7 cellular contexts compared by ENCODE assay signal in genomic region chr1:206285024-206285960, GRCh38.
DNase-seq lines count a peak whose midpoint lies in the region; ATAC-seq, FAIRE-seq and TF ChIP-seq lines count a peak whose summit lies in the region.
"Not testable (repeated sequence)": the region's sequence is repeated elsewhere in the genome, so short reads cannot be mapped to it uniquely, and the experiment has no call there.

No MANE protein-coding gene starts in this region.

- not testable (repeated sequence) for H3K36me3 Mint-ChIP-seq in stimulated activated memory B cell treated with anti-CD40 and anti-IgM and Interleukin-4, amounts not matched to agents 10 μg/mL and 1 μg/mL and 100 μg/mL, for 72 hours

- not testable (repeated sequence) for H3K4me3 ChIP-seq in OCI-LY7 (ENCODE audit: low read depth, low read length, poor library complexity, severe bottlenecking); HepG2 (replicated peaks in 1 of 3; ENCODE audit: insufficient read depth in 1 of 3, low read depth in 2 of 3, low read length in 3 of 3)

- FAIRE-seq in HepG2 (lab: Jason Lieb, UNC): not testable (repeated sequence)

- not testable (repeated sequence) for H3K4me3 Mint-ChIP-seq in stimulated activated memory B cell treated with anti-CD40 and anti-IgM and Interleukin-4, amounts not matched to agents 10 μg/mL and 1 μg/mL and 100 μg/mL, for 72 hours

- WGBS in HepG2 (ENCODE audit: low lambda C conversion rate): 98% methylated on average over 6 of the region's 10 CpGs

- not testable (repeated sequence) for TF ChIP-seq EP300 in HepG2 (IDR thresholded peaks at IDR 0.05; ENCODE audit: low read depth in 2 of 2, low read length in 2 of 2); HepG2 (CRISPR knock-in tag; IDR thresholded peaks at IDR 0.05; ENCODE audit: borderline replicate concordance)

- not testable (repeated sequence) for H3K27me3 Mint-ChIP-seq in stimulated activated memory B cell treated with anti-CD40 and anti-IgM and Interleukin-4, amounts not matched to agents 10 μg/mL and 1 μg/mL and 100 μg/mL, for 72 hours

- ATAC-seq in GM18498 (IDR thresholded peaks at IDR 0.05; ENCODE audit: unreplicated experiment) (peak; percentile 39), GM18867 (IDR thresholded peaks at IDR 0.05; ENCODE audit: unreplicated experiment) (peak; percentile 54), HG02642 (IDR thresholded peaks at IDR 0.05; ENCODE audit: poor library complexity, unreplicated experiment) (peak; percentile 31), HG02798 (IDR thresholded peaks at IDR 0.05; ENCODE audit: poor library complexity, unreplicated experiment) (peak; percentile 39)
- not testable (repeated sequence) for ATAC-seq in HepG2
- ATAC-seq in stimulated activated memory B cell treated with anti-CD40 and anti-IgM and Interleukin-4, amounts not matched to agents 10 μg/mL and 1 μg/mL and 100 μg/mL, for 72 hours: peak; percentile 53

- TF ChIP-seq POLR2A in HepG2 (IDR thresholded peaks at IDR 0.05; ENCODE audit: insufficient read depth in 1 of 2, low read depth in 2 of 2, low read length in 2 of 2): not testable (repeated sequence)

- not testable (repeated sequence) for H3K9ac ChIP-seq in HepG2 (ENCODE audit: insufficient read depth, low read depth, low read length)

- POLR2A ChIA-PET in OCI-LY7 (lab: Charles Lee); HepG2 (lab: Yijun Ruan, JAX): not testable (repeated sequence)

- not testable (repeated sequence) for DNase-seq in OCI-LY7 (ENCODE audit: low spot score); HepG2 (ENCODE audit: low spot score)

- not testable (repeated sequence) for BruUV-seq in OCI-LY7 (replicated peaks; lab: Mats Ljungman, UMichigan); HepG2 (replicated peaks; lab: Mats Ljungman, UMichigan)

- H3K9me2 ChIP-seq in OCI-LY7 (ENCODE audit: insufficient read depth, low read length): not testable (repeated sequence)

- in situ Hi-C loops in HepG2 (cut with HindIII; ENCODE audit: extremely low pct_ligation_motif_present, low pct_unique_long_range_greater_than_20kb): not testable (repeated sequence)

- intact Hi-C loops in OCI-LY7 (cut with micrococcal nuclease; ENCODE audit: unreplicated experiment); HepG2 (cut with micrococcal nuclease; ENCODE audit: unreplicated experiment): not testable (repeated sequence)

- peak overlapping the region; percentile 48 for H3K27ac Mint-ChIP-seq in stimulated activated memory B cell treated with anti-CD40 and anti-IgM and Interleukin-4, amounts not matched to agents 10 μg/mL and 1 μg/mL and 100 μg/mL, for 72 hours

- peak overlapping the region; percentile 51; the same call in 1 of the 2 replicates for H3K4me2 ChIP-seq in OCI-LY7 (ENCODE audit: low read length)
- H3K4me2 ChIP-seq in HepG2 (ENCODE audit: low read depth, low read length): not testable (repeated sequence)

- not testable (repeated sequence) for H3K27me3 ChIP-seq in HepG2 (ENCODE audit: control insufficient read depth in 1 of 2, insufficient read depth in 2 of 2, low read length in 2 of 2)

- not testable (repeated sequence) for H3K79me2 ChIP-seq in OCI-LY7 (ENCODE audit: insufficient read depth, low read depth, low read length); HepG2 (ENCODE audit: insufficient read depth, low read length)

- TF ChIP-seq RAD21 in HepG2 (CRISPR knock-in tag; IDR thresholded peaks at IDR 0.05): not testable (repeated sequence)

- H3K4me1 ChIP-seq in OCI-LY7 (ENCODE audit: insufficient read depth, low read length, poor library complexity, severe bottlenecking); HepG2 (ENCODE audit: insufficient read depth, low read length): not testable (repeated sequence)

- H3K9me3 Mint-ChIP-seq in stimulated activated memory B cell treated with anti-CD40 and anti-IgM and Interleukin-4, amounts not matched to agents 10 μg/mL and 1 μg/mL and 100 μg/mL, for 72 hours: not testable (repeated sequence)

- not testable (repeated sequence) for H2AFZ ChIP-seq in OCI-LY7 (ENCODE audit: low read length); HepG2 (ENCODE audit: low read length)

- H4K20me1 ChIP-seq in OCI-LY7 (ENCODE audit: insufficient read depth, low read length); HepG2 (ENCODE audit: insufficient read depth, low read length): not testable (repeated sequence)

- H3K27ac ChIP-seq in OCI-LY7 (ENCODE audit: low read depth, low read length, poor library complexity, severe bottlenecking); HepG2 (ENCODE audit: extremely low read length, insufficient read depth, low read length): not testable (repeated sequence)

- H3K4me1 Mint-ChIP-seq in stimulated activated memory B cell treated with anti-CD40 and anti-IgM and Interleukin-4, amounts not matched to agents 10 μg/mL and 1 μg/mL and 100 μg/mL, for 72 hours: peaks cover 15% of the 10 kb centered on the region

- H3K9me3 ChIP-seq in OCI-LY7 (ENCODE audit: low read length); HepG2 (ENCODE audit: low read length): not testable (repeated sequence)

- CTCF ChIA-PET in OCI-LY7 (lab: Charles Lee; ENCODE audit: unreplicated experiment); HepG2 (lab: Yijun Ruan, JAX; ENCODE audit: low intra/inter-chr PET ratio, low total read pairs): not testable (repeated sequence)

- TF ChIP-seq CTCF in OCI-LY7 (conservative IDR thresholded peaks at IDR 0.05; ENCODE audit: low read length); HepG2 (CRISPR knock-in tag; IDR thresholded peaks at IDR 0.05): not testable (repeated sequence)

- not testable (repeated sequence) for H3K36me3 ChIP-seq in OCI-LY7 (ENCODE audit: insufficient read depth, low read length); HepG2 (replicated peaks in 1 of 2; ENCODE audit: control insufficient read depth in 1 of 2, insufficient read depth in 2 of 2, low read length in 2 of 2)

TF ChIP-seq in HepG2, 621 proteins besides CTCF, POLR2A, EP300 and RAD21:
- TF ChIP-seq ZBTB33 (CRISPR knock-in tag; IDR thresholded peaks at IDR 0.05): 0 out of 2 replicates have a peak, but pooled peaks have one; percentile 20
